ENCODE assay signal across 26 cellular contexts in genomic region chr15:71362556-71362955, GRCh38.
"Had no signal": no experiment of that assay in that cellular context is flagged by ENCODE, and none has a peak within 500 bp of the region (broad histone marks: within the 10 kb centered on the region; RNA-seq: fewer than 3 reads in every experiment).

No MANE protein-coding gene starts in this region.

- H3K27ac Mint-ChIP-seq: IgD-negative memory B cell; T-cell; T-helper 1 cell treated with Interleukin-12 subunit alpha and Interleukin-12 subunit beta and Interleukin-4 antibody, amounts not matched to agents 30 μg/mL and 1 μg/mL, for 36 hours had no signal

- H3K27me3 Mint-ChIP-seq: T-cell had no signal

- H3K9ac ChIP-seq: KMS-11, SK-N-SH had no signal

- H3K36me3 Mint-ChIP-seq: IgD-negative memory B cell, T-cell had no signal

- H3K27ac ChIP-seq: KMS-11, RWPE1 had no signal

- H3K4me3 ChIP-seq: K562 had no signal

- H3K9me3 ChIP-seq: SK-N-SH had no signal

- ATAC-seq: K562, Panc1, PC-3, T-cell had no signal

- H3K4me2 ChIP-seq: KMS-11, SK-N-SH had no signal

- DNase-seq: Kasumi-1, NCI-H1092, NCI-H1105 treated with DMSO at 0.1 percent for 48 hours, NCI-H1417 treated with DMSO at 0.1 percent for 48 hours, NCI-H146, NCI-H1694 treated with DMSO at 0.1 percent for 48 hours, NCI-H1930, NCI-H2081, NCI-H2107, NCI-H2227 treated with DMSO at 0.1 percent for 48 hours, NCI-H446, NCI-H510A, NCI-H524 treated with DMSO at 0.1 percent for 48 hours, NCI-H69, NCI-H774, PC-3, SHP77, SK-N-SH, SW 1271, T-cell had no signal

- H3K4me3 Mint-ChIP-seq: IgD-negative memory B cell; T-cell; T-helper 1 cell treated with Interleukin-12 subunit alpha and Interleukin-12 subunit beta and Interleukin-4 antibody, amounts not matched to agents 30 μg/mL and 1 μg/mL, for 36 hours had no signal
